In the genomic region with DNA sequence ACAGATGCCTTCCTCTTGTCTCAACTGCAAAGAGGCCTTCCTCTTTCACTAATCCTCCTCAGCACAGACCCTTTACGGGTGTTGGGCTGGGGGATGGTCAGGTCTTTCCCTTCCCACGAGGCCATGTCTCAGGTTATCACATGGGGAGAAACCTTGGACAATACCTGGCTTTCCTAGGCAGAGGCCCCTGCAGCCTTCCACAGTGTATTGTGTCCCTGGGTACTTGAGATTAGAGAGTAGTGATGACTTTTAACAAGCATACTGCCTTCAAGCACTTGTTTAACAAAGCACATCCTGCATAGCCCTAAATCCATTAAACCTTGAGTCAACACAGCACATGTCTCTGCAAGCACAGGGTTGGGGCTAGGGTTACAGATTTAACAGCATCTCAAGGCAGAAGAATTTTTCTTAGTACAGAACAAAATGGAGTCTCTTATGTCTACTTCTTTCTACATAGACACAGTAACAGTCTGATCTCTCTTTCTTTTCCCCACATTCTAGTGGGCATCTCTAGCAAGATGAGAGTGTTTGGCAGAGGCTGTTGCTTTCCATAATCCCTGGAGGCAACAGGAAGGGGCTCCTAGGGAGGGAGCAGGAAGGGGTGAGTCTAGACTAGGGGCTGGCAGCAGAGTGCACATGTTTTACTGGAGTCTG, we compare ENCODE assay signal across 6 cellular contexts. TPM values are rescaled to one million over a fixed set of nuclear protein-coding genes. Genes with fewer than 3 reads are reported as not detected.
"Had no signal": no experiment of that assay in that cellular context is flagged by ENCODE, and none has a peak within 500 bp of the region (broad histone marks: within the 10 kb centered on the region; RNA-seq: fewer than 3 reads in every experiment).

No MANE protein-coding gene starts in this region.

RNA-seq across cellular contexts. Expression of a gene that starts 8.6 kb away (rescaled TPM):
- total RNA-seq: fibroblast of villous mesenchyme, omental fat pad, posterior vena cava, stomach, tibial nerve had no signal
- polyA plus RNA-seq: smooth muscle cell had no signal
